In the genomic region with DNA sequence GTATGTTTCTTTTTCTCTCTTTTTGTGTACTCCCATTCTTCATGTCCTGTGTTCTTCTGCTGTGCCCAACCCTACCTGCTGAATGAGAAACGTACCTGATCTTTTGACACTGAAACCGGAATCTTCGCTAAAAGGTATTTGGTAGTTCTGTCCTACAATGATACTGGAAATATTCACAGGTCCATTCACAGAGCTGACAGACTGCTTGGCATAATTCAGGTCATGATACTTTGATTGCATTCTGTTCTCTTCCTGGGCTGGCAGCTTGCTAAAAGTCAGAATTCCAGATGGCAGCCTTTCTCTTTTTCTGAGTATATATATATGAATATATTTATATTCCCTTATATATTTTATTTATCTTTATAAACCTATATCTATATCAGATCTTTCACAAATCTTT, we compare ENCODE assay signal across 22 cellular contexts.
"Had no signal": no experiment of that assay in that cellular context is flagged by ENCODE, and none has a peak within 500 bp of the region (broad histone marks: within the 10 kb centered on the region; RNA-seq: fewer than 3 reads in every experiment).

No MANE protein-coding gene starts in this region.

- H3K9me3 ChIP-seq: neutrophil, psoas muscle, right lobe of liver, stomach, testis, tibial artery, upper lobe of right lung had no signal

- H3K27me3 ChIP-seq: hepatocyte, neural progenitor cell, neutrophil, right lobe of liver, stomach, testis, tibial artery, upper lobe of right lung had no signal

- H3K4me2 ChIP-seq: hepatocyte, neural progenitor cell, smooth muscle cell had no signal

- H3K4me3 ChIP-seq: hepatocyte, left ventricle myocardium inferior, lung, neural progenitor cell, psoas muscle, right lobe of liver, smooth muscle cell, stomach, testis, tibial artery, upper lobe of right lung had no signal

- H3K36me3 ChIP-seq: left ventricle myocardium inferior, neural progenitor cell, neutrophil, right lobe of liver, stomach, tibial artery, upper lobe of right lung had no signal

- H3K4me1 ChIP-seq: left ventricle myocardium inferior, parathyroid adenoma, psoas muscle, right lobe of liver, testis, tibial artery, upper lobe of right lung had no signal

- H3K9ac ChIP-seq: neural progenitor cell, parathyroid adenoma had no signal

- H3K27ac ChIP-seq: hepatocyte, left ventricle myocardium inferior, neural progenitor cell, neutrophil, parathyroid adenoma, psoas muscle, right lobe of liver, stomach, testis, tibial artery, upper lobe of right lung had no signal

- DNase-seq: islet precursor cell; left ventricle myocardium inferior; mesendoderm; naive B cell; natural killer cell; occipital lobe; psoas muscle; right lobe of liver; stimulated activated CD4-positive, alpha-beta T cell treated with anti-CD3 and anti-CD28 coated beads, Interleukin-1b, Interleukin-23, amount 100 ng/mL, for 48 hours; stimulated activated CD4-positive, alpha-beta T cell treated with anti-CD3 and anti-CD28 coated beads, Interleukin-2, amount 100 ng/mL, for 48 hours; stimulated activated naive B cell treated with anti-CD40 and anti-IgM and Interleukin-4, amounts not matched to agents 10 μg/mL and 1 μg/mL and 100 μg/mL, for 72 hours; stimulated activated naive CD8-positive, alpha-beta T cell treated with anti-CD3 and anti-CD28 coated beads, Interleukin-15, Interleukin-2, amounts not matched to agents 100 U/mL and 50 U/mL, for 24 hours; stomach; testis; tibial artery; upper lobe of right lung had no signal
